In genomic region chr5:10856646-10857332, GRCh38 we compare ENCODE assay signal across 9 cellular contexts.
A peak's percentile ranks its signal among the peaks of the same experiment; 100 is the strongest.
DNase-seq lines count a peak whose midpoint lies in the region; ATAC-seq and TF ChIP-seq lines count a peak whose summit lies in the region.
"Had no signal": no experiment of that assay in that cellular context is flagged by ENCODE, and none has a peak within 500 bp of the region (broad histone marks: within the 10 kb centered on the region; RNA-seq: fewer than 3 reads in every experiment).

No MANE protein-coding gene starts in this region.

- H3K27ac ChIP-seq in GM23248 (no peak overlapping the region), PC-3 (ENCODE audit: low read length) (no peak overlapping the region), breast epithelium (no peak overlapping the region)

- H3K9me2 ChIP-seq in GM23248 (ENCODE audit: insufficient read depth): no peaks in the 10 kb centered on the region
- H3K9me2 ChIP-seq in PC-3 (replicated peaks; ENCODE audit: low read length): no peaks in the 10 kb centered on the region

- H3F3A ChIP-seq in GM23248 (ENCODE audit: insufficient read depth) (no peaks in the 10 kb centered on the region; the same call in 1 of the 2 replicates), PC-3 (ENCODE audit: low read length, unreplicated experiment) (no peaks in the 10 kb centered on the region)

- peak overlapping the region; percentile 36 for H3K4me2 ChIP-seq in GM23248 (ENCODE audit: unreplicated experiment)
- peak overlapping the region; percentile 65 for H3K4me2 ChIP-seq in PC-3 (ENCODE audit: low read length)

- H2AFZ ChIP-seq in GM23248 (peak overlapping the region; percentile 46; the same call in 1 of the 2 replicates), PC-3 (ENCODE audit: low read length) (peak overlapping the region; percentile 64)

- intact Hi-C loops in PC-3 (cut with micrococcal nuclease) (loop anchor here (1.0 to 10.0 kb wide), 2 partner anchors 92 to 161 kb away; partner anchors contain the start of gene DAP), breast epithelium (cut with DNase I; ENCODE audit: low total_unique reads) (no loop called here)

- DNase-seq in AG09309 (ENCODE audit: low read depth) (no peak), GM23248 (peak; percentile 67), PC-3 (peak; percentile 62), breast epithelium (ENCODE audit: low spot score in 2 of 2) (peak in 1 of 2 donors; percentile 28), kidney glomerular epithelial cell (lab: John Stamatoyannopoulos, UW) (peak; percentile 89)
- peak; percentile 5 to 8 for DNase-seq in stimulated activated CD8-positive, alpha-beta memory T cell treated with anti-CD3 and anti-CD28 coated beads, Interleukin-7, amount 100 ng/mL, for 48 hours (ENCODE audit: extremely low read depth in 1 of 2, low read depth in 1 of 2)

- peaks cover 14% of the 10 kb centered on the region; the same call in 1 of the 2 replicates for H3K4me1 ChIP-seq in GM23248 (ENCODE audit: insufficient read depth)
- peaks cover 33% of the 10 kb centered on the region for H3K4me1 ChIP-seq in PC-3 (ENCODE audit: insufficient read depth, low read length)
- peaks cover 0 to 17% of the 10 kb centered on the region in 2 donors for H3K4me1 ChIP-seq in breast epithelium

- H4K20me1 ChIP-seq in GM23248 (ENCODE audit: insufficient read depth) (no peaks in the 10 kb centered on the region), PC-3 (ENCODE audit: low read length) (no peaks in the 10 kb centered on the region)

- in situ Hi-C loops in GM23248 (cut with MboI): no loop called here

- H3K9me3 ChIP-seq in GM23248 (ENCODE audit: low read depth) (no peaks in the 10 kb centered on the region), PC-3 (ENCODE audit: low read length) (no peaks in the 10 kb centered on the region), breast epithelium (no peaks in the 10 kb centered on the region)

- WGBS in GM23248 (ENCODE audit: low coverage in 1 of 2, low lambda C conversion rate in 2 of 2, missing lambda C conversion rate in 2 of 2), 2 experiments: 16 to 19% methylated on average over 16 of the region's 16 CpGs

- POLR2A ChIA-PET in PC-3 (lab: Charles Lee; ENCODE audit: unreplicated experiment): no interaction called here

- no peak overlapping the region; the same call in 1 of the 2 replicates for H3K4me3 ChIP-seq in AG09309 (ENCODE audit: control insufficient read depth, low read depth, low read length)
- peak overlapping the region; percentile 22 for H3K4me3 ChIP-seq in GM23248
- H3K4me3 ChIP-seq in PC-3 (ENCODE audit: low read length): peak overlapping the region; percentile 40; the same call in 1 of the 2 replicates
- peak overlapping the region in 2 of 3 donors; percentile 18 to 29 for H3K4me3 ChIP-seq in breast epithelium

- no peak for TF ChIP-seq POLR2A in breast epithelium (IDR thresholded peaks at IDR 0.05)

- H3K36me3 ChIP-seq in GM23248 (ENCODE audit: low read depth) (no peaks in the 10 kb centered on the region), PC-3 (ENCODE audit: low read depth, low read length) (no peaks in the 10 kb centered on the region), breast epithelium (no peaks in the 10 kb centered on the region)

- H3K27me3 ChIP-seq in GM23248 (replicated peaks; ENCODE audit: insufficient read depth) (peaks cover 4% of the 10 kb centered on the region; the same call in 1 of the 2 replicates), PC-3 (ENCODE audit: low read length) (no peaks in the 10 kb centered on the region), breast epithelium (no peaks in the 10 kb centered on the region)

- BruUV-seq in PC-3 (replicated peaks; lab: Mats Ljungman, UMichigan): no TSS peak

- ATAC-seq in PC-3 (peak; percentile 56), GM21526 (IDR thresholded peaks at IDR 0.05; ENCODE audit: low FRiP score, unreplicated experiment) (no peak), HG03460 (IDR thresholded peaks at IDR 0.05; ENCODE audit: unreplicated experiment) (no peak)
- ATAC-seq: naive thymus-derived CD4-positive, alpha-beta T cell had no signal

- H3K79me2 ChIP-seq in GM23248 (ENCODE audit: insufficient read depth): no peaks in the 10 kb centered on the region
- no peaks in the 10 kb centered on the region for H3K79me2 ChIP-seq in PC-3 (ENCODE audit: low read length)

- CTCF ChIA-PET in PC-3 (lab: Charles Lee): interaction anchor here (0.6 kb wide), 2 partner anchors 154 to 444 kb away, joined by 3 read pairs; no protein-coding TSS in a partner anchor

- H3K9ac ChIP-seq in GM23248 (no peak overlapping the region), PC-3 (ENCODE audit: low read length) (no peak overlapping the region)

- peak; percentile 95 for TF ChIP-seq CTCF in AG09309 (IDR thresholded peaks at IDR 0.05; ENCODE audit: control insufficient read depth, insufficient read depth, low read depth, low read length, missing control alignments)
- TF ChIP-seq CTCF in PC-3 (conservative IDR thresholded peaks at IDR 0.05; ENCODE audit: low read depth, low read length): peak; percentile 97
- TF ChIP-seq CTCF in breast epithelium (IDR thresholded peaks at IDR 0.05): peak; percentile 45 to 59 (median 46)

Comparison
In these comparisons a context has a peak if more than half of its experiments do, and no peak if none do; other contexts are left out.
1. CTCF ChIP-seq: peak in every context shown above with its lines; median percentile 97 in PC-3; 95 in AG09309; 46 in breast epithelium.